In genomic region chr19:40285353-40286234, GRCh38 we compare ENCODE assay signal across 1 cellular context.
A peak's percentile ranks its signal among the peaks of the same experiment; 100 is the strongest.
TF ChIP-seq lines count a peak whose summit lies in the region.

No MANE protein-coding gene starts in this region.

TF ChIP-seq in H1, 55 proteins besides CTCF, POLR2A, EP300 and RAD21:
- no peak for TF ChIP-seq USF2 (IDR thresholded peaks at IDR 0.05; ENCODE audit: low read length)
- peak; percentile 58 for TF ChIP-seq PHF8 (conservative IDR thresholded peaks at IDR 0.05; ENCODE audit: low read depth, low read length)
- TF ChIP-seq HDAC2 (IDR thresholded peaks at IDR 0.05; ENCODE audit: borderline replicate concordance in 1 of 2, low read depth in 2 of 2, low read length in 2 of 2): peak in 1 of 2 experiments; percentile 85; a peak in 1 of 4 replicates
- no peak for TF ChIP-seq KDM5A (IDR thresholded peaks at IDR 0.05; ENCODE audit: low read length)
- TF ChIP-seq TBP (IDR thresholded peaks at IDR 0.05; ENCODE audit: low read depth, low read length): peak; percentile 59
- TF ChIP-seq TCF12 (IDR thresholded peaks at IDR 0.05; ENCODE audit: low read depth, low read length): no peak
- peak; percentile 99 for TF ChIP-seq KDM1A (IDR thresholded peaks at IDR 0.05; ENCODE audit: borderline replicate concordance, low read length)
- TF ChIP-seq SRF (IDR thresholded peaks at IDR 0.05; ENCODE audit: low read depth, low read length): no peak
- 0 out of 4 replicates have a peak, but pooled peaks of 1 of the 2 experiments have one; percentile 12 for TF ChIP-seq SIN3A (conservative IDR thresholded peaks at IDR 0.05 in 1 of 2, IDR thresholded peaks at IDR 0.05 in 1 of 2; ENCODE audit: low read depth in 1 of 2, low read length in 2 of 2)
- TF ChIP-seq CREB1 (IDR thresholded peaks at IDR 0.05): peak; percentile 79
- peak; percentile 76 for TF ChIP-seq NRF1 (IDR thresholded peaks at IDR 0.05; ENCODE audit: low read depth, low read length)
- no peak for TF ChIP-seq ATF2 (IDR thresholded peaks at IDR 0.05; ENCODE audit: low read length)
- no peak for TF ChIP-seq SIX5 (IDR thresholded peaks at IDR 0.05; ENCODE audit: low read depth, low read length)
- TF ChIP-seq TAF1 (IDR thresholded peaks at IDR 0.05; ENCODE audit: low read depth, low read length): peak; percentile 51
- TF ChIP-seq GABPA (IDR thresholded peaks at IDR 0.05; ENCODE audit: borderline replicate concordance, insufficient read depth, low read length): peak; percentile 58; the same call in 1 of the 2 replicates
- TF ChIP-seq CHD1 (IDR thresholded peaks at IDR 0.05; ENCODE audit: low read depth, low read length): no peak
- no peak for TF ChIP-seq KDM4A (IDR thresholded peaks at IDR 0.05; ENCODE audit: low read depth, low read length, severe bottlenecking)
